Comparison of ENCODE assay signal across 12 cellular contexts in genomic region chr15:89378699-89379422, GRCh38. TPM values are rescaled to one million over a fixed set of nuclear protein-coding genes. Genes with fewer than 3 reads are reported as not detected.
DNase-seq lines count a peak whose midpoint lies in the region; ATAC-seq and TF ChIP-seq lines count a peak whose summit lies in the region.
"Had no signal": no experiment of that assay in that cellular context is flagged by ENCODE, and none has a peak within 500 bp of the region (broad histone marks: within the 10 kb centered on the region; RNA-seq: fewer than 3 reads in every experiment).

No MANE protein-coding gene starts in this region.

- H3K4me2 ChIP-seq in PC-9: peak overlapping the region; percentile 58
- H3K4me2 ChIP-seq: SK-N-SH had no signal

- DNase-seq in PC-9 (no peak), lower lobe of right lung (no peak), NCI-H510A (lab: John Stamatoyannopoulos, UW) (no peak), Ammon's horn (ENCODE audit: low spot score) (no peak), superior temporal gyrus (ENCODE audit: extremely low spot score) (no peak), MV-4-11 (lab: John Stamatoyannopoulos, UW) (no peak)
- DNase-seq in central memory CD8-positive, alpha-beta T cell (ENCODE audit: low spot score in 2 of 2): no peak
- peak; percentile 39 to 66 for DNase-seq in stimulated activated naive CD8-positive, alpha-beta T cell treated with anti-CD3 and anti-CD28 coated beads, Interleukin-15, amount 100 ng/mL, for 72 hours
- DNase-seq: DND-41, NCI-H187, SK-N-SH had no signal

- H3K9me2 ChIP-seq in PC-9 (ENCODE audit: insufficient read depth): no peaks in the 10 kb centered on the region
- H3K9me2 ChIP-seq: SK-N-SH had no signal

- CTCF ChIA-PET in PC-9 (lab: Charles Lee): interaction anchor here (0.6 kb wide), 1 partner anchor 69 kb away, joined by 13 read pairs; no protein-coding TSS in a partner anchor

- H3K27me3 Mint-ChIP-seq in central memory CD8-positive, alpha-beta T cell: peaks cover 75% of the 10 kb centered on the region
- H3K27me3 Mint-ChIP-seq in stimulated activated naive CD8-positive, alpha-beta T cell treated with anti-CD3 and anti-CD28 coated beads, Interleukin-15, amount 100 ng/mL, for 72 hours: peaks cover 94% of the 10 kb centered on the region

- H3K27me3 ChIP-seq in PC-9 (ENCODE audit: insufficient read depth, low read depth): no peaks in the 10 kb centered on the region
- peaks cover 81% of the 10 kb centered on the region for H3K27me3 ChIP-seq in lower lobe of right lung (ENCODE audit: low read depth)

- no peaks in the 10 kb centered on the region for H3K36me3 ChIP-seq in PC-9 (ENCODE audit: low read depth)
- no peaks in the 10 kb centered on the region for H3K36me3 ChIP-seq in lower lobe of right lung

- no TSS peak for BruUV-seq in PC-9 (replicated peaks; lab: Mats Ljungman, UMichigan)

- H3K4me1 Mint-ChIP-seq in central memory CD8-positive, alpha-beta T cell: no peaks in the 10 kb centered on the region
- peaks cover 18% of the 10 kb centered on the region for H3K4me1 Mint-ChIP-seq in stimulated activated naive CD8-positive, alpha-beta T cell treated with anti-CD3 and anti-CD28 coated beads, Interleukin-15, amount 100 ng/mL, for 72 hours

- H3K4me1 ChIP-seq in PC-9 (replicated peaks; ENCODE audit: insufficient read depth) (peaks cover 41% of the 10 kb centered on the region), lower lobe of right lung (peaks cover 17% of the 10 kb centered on the region)

- peak overlapping the region; percentile 9; the same call in 1 of the 2 replicates for H3K4me3 ChIP-seq in PC-9
- H3K4me3 ChIP-seq in lower lobe of right lung: peak overlapping the region; percentile 47

- POLR2A ChIA-PET in PC-9 (lab: Charles Lee; ENCODE audit: unreplicated experiment): interaction anchor here (0.6 kb wide), 1 partner anchor 274 kb away, joined by 5 read pairs; no protein-coding TSS in a partner anchor

- peaks cover 6% of the 10 kb centered on the region for H3K36me3 Mint-ChIP-seq in central memory CD8-positive, alpha-beta T cell (ENCODE audit: insufficient read depth)

- H4K20me1 ChIP-seq in PC-9 (ENCODE audit: insufficient read depth): no peaks in the 10 kb centered on the region

- peak overlapping the region; percentile 59 for H3K4me3 Mint-ChIP-seq in central memory CD8-positive, alpha-beta T cell
- H3K4me3 Mint-ChIP-seq in stimulated activated naive CD8-positive, alpha-beta T cell treated with anti-CD3 and anti-CD28 coated beads, Interleukin-15, amount 100 ng/mL, for 72 hours: peak overlapping the region; percentile 75 to 76

- H3K27ac ChIP-seq in PC-9: peak overlapping the region; percentile 78
- H3K27ac ChIP-seq in lower lobe of right lung: no peak overlapping the region

- ATAC-seq in central memory CD8-positive, alpha-beta T cell (replicated peaks; ENCODE audit: extremely low read depth, poor library complexity, severe bottlenecking): no peak
- ATAC-seq in lower lobe of right lung: peak; percentile 39 to 52
- ATAC-seq in stimulated activated naive CD8-positive, alpha-beta T cell treated with anti-CD3 and anti-CD28 coated beads, Interleukin-15, amount 100 ng/mL, for 72 hours: peak; percentile 56

- H3K27ac Mint-ChIP-seq in central memory CD8-positive, alpha-beta T cell (ENCODE audit: low read depth): peak overlapping the region; percentile 76
- H3K27ac Mint-ChIP-seq in stimulated activated naive CD8-positive, alpha-beta T cell treated with anti-CD3 and anti-CD28 coated beads, Interleukin-15, amount 100 ng/mL, for 72 hours: peak overlapping the region; percentile 84 to 98
- H3K27ac Mint-ChIP-seq: progenitor cell of endocrine pancreas had no signal

- H3K9me3 ChIP-seq in PC-9 (ENCODE audit: insufficient read depth, low read depth): no peaks in the 10 kb centered on the region
- no peaks in the 10 kb centered on the region for H3K9me3 ChIP-seq in lower lobe of right lung
- H3K9me3 ChIP-seq: SK-N-SH had no signal

- H3F3A ChIP-seq in PC-9 (ENCODE audit: insufficient read depth, low read depth): peaks cover 32% of the 10 kb centered on the region; the same call in 1 of the 2 replicates

- H2AFZ ChIP-seq in PC-9: peak overlapping the region; percentile 72

- H3K79me2 ChIP-seq in PC-9 (ENCODE audit: low read depth): peaks cover 8% of the 10 kb centered on the region; the same call in 1 of the 2 replicates

- no peaks in the 10 kb centered on the region for H3K9me3 Mint-ChIP-seq in central memory CD8-positive, alpha-beta T cell
- no peaks in the 10 kb centered on the region for H3K9me3 Mint-ChIP-seq in stimulated activated naive CD8-positive, alpha-beta T cell treated with anti-CD3 and anti-CD28 coated beads, Interleukin-15, amount 100 ng/mL, for 72 hours

- intact Hi-C loops in PC-9 (cut with micrococcal nuclease; ENCODE audit: unreplicated experiment): no loop called here
- intact Hi-C loops in lower lobe of right lung (cut with DNase I): no loop called here

- TF ChIP-seq CTCF in PC-9 (conservative IDR thresholded peaks at IDR 0.05): no peak
- TF ChIP-seq CTCF in lower lobe of right lung (IDR thresholded peaks at IDR 0.05): no peak

RNA-seq across cellular contexts. Expression of gene POLG, which starts 44.2 kb away (rescaled TPM):
- 43.6 and 63.9 TPM in 2 replicates for total RNA-seq in PC-9 (2021)
- total RNA-seq in lower lobe of right lung: 58.2 TPM

Comparison
In these comparisons a context has a peak if more than half of its experiments do, and no peak if none do; other contexts are left out.
1. DNase-seq: peak in stimulated activated naive CD8-positive, alpha-beta T cell treated with anti-CD3 and anti-CD28 coated beads, Interleukin-15, amount 100 ng/mL, for 72 hours (2 of 2); none in PC-9 (0 of 2), central memory CD8-positive, alpha-beta T cell (0 of 2), lower lobe of right lung (single experiment), NCI-H510A (single experiment), Ammon's horn (single experiment), superior temporal gyrus (single experiment) and MV-4-11 (single experiment).